Comparison of ENCODE assay signal across 30 cellular contexts in genomic region chr18:34932792-34933466, GRCh38.
"Had no signal": no experiment of that assay in that cellular context is flagged by ENCODE, and none has a peak within 500 bp of the region (broad histone marks: within the 10 kb centered on the region; RNA-seq: fewer than 3 reads in every experiment).

No MANE protein-coding gene starts in this region.

- ATAC-seq: activated CD4-positive, alpha-beta T cell treated with anti-CD3 and anti-CD28 coated beads for 36 hours; activated CD4-positive, CD25-positive, alpha-beta regulatory T cell treated with anti-CD3 and anti-CD28 coated beads, Interleukin-2, amount 50 U/mL, for 24 hours; activated CD8-positive, alpha-beta T cell treated with anti-CD3 and anti-CD28 coated beads, Interleukin-2, amount 10 ng/mL, durations not matched to agents 7 days and 5 days; PC-3; WTC11 had no signal

- H3K27me3 ChIP-seq: ascending aorta, MG63, Peyer's patch, SJSA1 had no signal

- DNase-seq: activated CD4-positive, alpha-beta T cell treated with anti-CD3 and anti-CD28 coated beads for 36 hours; activated CD4-positive, alpha-beta T cell treated with anti-CD3 and anti-CD28 coated beads, Interleukin-2, amount 10 ng/mL, durations not matched to agents 7 days and 5 days; activated CD4-positive, alpha-beta T cell treated with anti-CD3 and anti-CD28 coated beads, Interleukin-2, amount 50 U/mL, for 48 hours; activated CD8-positive, alpha-beta T cell treated with anti-CD3 and anti-CD28 coated beads, Interleukin-2, amount 10 ng/mL, durations not matched to agents 7 days and 5 days; activated gamma-delta T cell; activated naive CD4-positive, alpha-beta T cell treated with Interleukin-2 at 50 U/mL for 16 hours; activated naive CD8-positive, alpha-beta T cell treated with anti-CD3 and anti-CD28 coated beads, Interleukin-2, amount 10 ng/mL, durations not matched to agents 7 days and 5 days; activated T-cell treated with anti-CD3 and anti-CD28 coated beads, Interleukin-2, amount 50 U/mL, for 24 hours; amygdala; Karpas-422; MG63; NCI-H1048; NCI-H1105 treated with DMSO at 0.1 percent for 48 hours; NCI-H1436; NCI-H1694; NCI-H1930; NCI-H2081 treated with DMSO at 0.1 percent for 48 hours; NCI-H345; NCI-H524 treated with DMSO at 0.1 percent for 48 hours; NK-92 treated with Interleukin-12 subunit alpha and Interleukin-12 subunit beta, amount 100 ng/mL, for 24 hours; PC-3; Peyer's patch; RPMI8226; SHP77 treated with DMSO at 0.1 percent for 48 hours; SK-N-SH had no signal

- H3K4me2 ChIP-seq: SK-N-SH had no signal

- H3K9me3 ChIP-seq: ascending aorta, MG63, Peyer's patch, SJSA1, SK-N-SH had no signal

- FAIRE-seq: TTC549 had no signal

- H3K36me3 ChIP-seq: ascending aorta, MG63, Peyer's patch, SJSA1 had no signal

- H3K27ac ChIP-seq: ascending aorta, Peyer's patch, SJSA1 had no signal

- H3K9ac ChIP-seq: SK-N-SH had no signal

- H3K4me3 ChIP-seq: ascending aorta, MG63, Peyer's patch, SJSA1 had no signal

- H3K4me1 ChIP-seq: ascending aorta, Peyer's patch had no signal
